In genomic region chr16:8964462-8964861, GRCh38 we compare ENCODE assay signal across 8 cellular contexts. TPM values are rescaled to one million over a fixed set of nuclear protein-coding genes. Genes with fewer than 3 reads are reported as not detected.
DNase-seq lines count a peak whose midpoint lies in the region; ATAC-seq and TF ChIP-seq lines count a peak whose summit lies in the region.

No MANE protein-coding gene starts in this region.

- H3K27me3 ChIP-seq in lower lobe of right lung (ENCODE audit: low read depth) (no peaks in the 10 kb centered on the region), transverse colon (no peaks in the 10 kb centered on the region)

- H3K4me1 ChIP-seq in lower lobe of right lung (peaks cover 35% of the 10 kb centered on the region), transverse colon (peaks cover 22 to 55% (median 47%) of the 10 kb centered on the region in 4 donors)

- peaks cover 3% of the 10 kb centered on the region for H3K27me3 Mint-ChIP-seq in activated naive CD4-positive, alpha-beta T cell treated with anti-CD3 and anti-CD28 coated beads for 36 hours (ENCODE audit: low read depth)

- no peak for TF ChIP-seq POLR2A in transverse colon (IDR thresholded peaks at IDR 0.05)

- H3K4me1 Mint-ChIP-seq in activated naive CD4-positive, alpha-beta T cell treated with anti-CD3 and anti-CD28 coated beads for 36 hours (ENCODE audit: low read depth) = peaks cover 32% of the 10 kb centered on the region

- H3K9me3 ChIP-seq in lower lobe of right lung (no peaks in the 10 kb centered on the region), transverse colon (no peaks in the 10 kb centered on the region)

- DNase-seq in activated naive CD4-positive, alpha-beta T cell treated with anti-CD3 and anti-CD28 coated beads for 36 hours = no peak
- no peak for DNase-seq in activated naive CD4-positive, alpha-beta T cell (lab: John Stamatoyannopoulos, UW)
- DNase-seq in astrocyte of the spinal cord (ENCODE audit: low read depth, low spot score) (no peak), lower lobe of right lung (no peak), transverse colon (no peak)

- CTCF ChIA-PET in activated naive CD4-positive, alpha-beta T cell treated with anti-CD3 and anti-CD28 coated beads for 36 hours (lab: Charles Lee) = interaction anchor here (1.0 to 1.1 kb wide), 2 partner anchors 28 to 45 kb away, joined by 3 read pairs; no protein-coding TSS in a partner anchor

- H3K27ac Mint-ChIP-seq in activated naive CD4-positive, alpha-beta T cell treated with anti-CD3 and anti-CD28 coated beads for 36 hours = peak overlapping the region; percentile 36

- H3K36me3 Mint-ChIP-seq in activated naive CD4-positive, alpha-beta T cell treated with anti-CD3 and anti-CD28 coated beads for 36 hours (ENCODE audit: low read depth) = peaks cover 9% of the 10 kb centered on the region

- intact Hi-C loops in activated naive CD4-positive, alpha-beta T cell treated with anti-CD3 and anti-CD28 coated beads for 36 hours (cut with micrococcal nuclease) = loop anchor here (5.0 kb wide), 4 partner anchors 43 to 342 kb away; partner anchors contain the start of genes METTL22, PMM2 and TMEM186
- intact Hi-C loops in lower lobe of right lung (cut with DNase I) (no loop called here), transverse colon (cut with DNase I; ENCODE audit: low total_unique reads) (no loop called here)

- ATAC-seq in lower lobe of right lung (no peak), HG02759 (IDR thresholded peaks at IDR 0.05; ENCODE audit: unreplicated experiment) (no peak), HG03457 (IDR thresholded peaks at IDR 0.05; ENCODE audit: unreplicated experiment) (no peak), HG03520 (IDR thresholded peaks at IDR 0.05; ENCODE audit: unreplicated experiment) (no peak)

- WGBS in transverse colon (ENCODE audit: low coverage in 1 of 2), 2 donors = 57% methylated on average over 6 of the region's 6 CpGs; no CpG with 5 or more reads in 1 of the 2 donors

- no peak for TF ChIP-seq CTCF in astrocyte of the spinal cord (IDR thresholded peaks at IDR 0.05; ENCODE audit: low read depth, low read length)
- no peak for TF ChIP-seq CTCF in lower lobe of right lung (IDR thresholded peaks at IDR 0.05)
- no peak for TF ChIP-seq CTCF in transverse colon (IDR thresholded peaks at IDR 0.05)

- no peaks in the 10 kb centered on the region for H3K9me3 Mint-ChIP-seq in activated naive CD4-positive, alpha-beta T cell treated with anti-CD3 and anti-CD28 coated beads for 36 hours

- in situ Hi-C loops in astrocyte of the spinal cord (cut with HindIII; ENCODE audit: low sequenced_read_pairs) (no loop called here), transverse colon (cut with MboI; ENCODE audit: low pct_ligation_motif_present in 1 of 4, low pct_unique_long_range_greater_than_20kb in 1 of 4, low sequenced_read_pairs in 3 of 4) (no loop called here)

- H3K4me3 Mint-ChIP-seq in activated naive CD4-positive, alpha-beta T cell treated with anti-CD3 and anti-CD28 coated beads for 36 hours = peak overlapping the region; percentile 62

- H3K36me3 ChIP-seq in lower lobe of right lung = no peaks in the 10 kb centered on the region
- no peaks in the 10 kb centered on the region for H3K36me3 ChIP-seq in transverse colon

- no peak for TF ChIP-seq EP300 in transverse colon (IDR thresholded peaks at IDR 0.05; ENCODE audit: low read depth)

- H3K27ac ChIP-seq in lower lobe of right lung (peak overlapping the region; percentile 85), transverse colon (peak overlapping the region; percentile 90 to 94 (median 92))

- H3K4me3 ChIP-seq in astrocyte of the spinal cord (ENCODE audit: low read depth, low read length) (peak overlapping the region; percentile 55), lower lobe of right lung (peak overlapping the region; percentile 64), transverse colon (peak overlapping the region in 3 of 4 donors; percentile 57 to 76 (median 65))

RNA-seq across cellular contexts. Expression of gene USP7, which starts 0.8 kb away (rescaled TPM):
- total RNA-seq in activated naive CD4-positive, alpha-beta T cell treated with anti-CD3 and anti-CD28 coated beads for 36 hours = 100 to 1,000 TPM; 155 to 163 TPM
- 87.5 TPM for total RNA-seq in lower lobe of right lung
- total RNA-seq in transverse colon = 100 to 1,000 TPM in 3 of 4 donors, 10 to 100 TPM in 1; 72.9 to 419 (median 158) TPM
